Comparison of ENCODE assay signal across 22 cellular contexts in the genomic region with DNA sequence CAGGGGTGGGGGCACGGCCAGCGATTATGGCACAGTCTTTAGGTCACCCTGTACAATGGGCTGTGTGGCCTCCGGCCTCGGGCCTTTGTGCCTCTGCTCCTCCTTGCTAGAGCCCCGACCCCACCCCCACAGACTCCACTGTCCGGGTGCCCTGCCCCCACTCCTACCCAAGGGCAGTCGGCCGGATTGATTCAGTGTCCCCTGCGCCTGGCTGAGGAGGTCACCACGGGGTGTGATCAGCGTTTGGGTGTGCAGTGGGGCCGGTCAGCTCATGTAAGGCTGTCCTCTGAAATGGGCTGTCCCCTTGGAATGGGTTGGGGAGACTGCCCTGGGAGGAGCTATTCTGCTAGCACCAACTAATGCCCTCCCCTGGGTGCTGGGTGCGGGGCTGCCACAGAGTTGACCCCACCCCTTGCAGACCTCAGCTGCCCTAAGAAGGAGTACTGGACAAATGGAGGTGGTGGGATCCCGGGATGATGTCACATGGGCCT. TPM values are rescaled to one million over a fixed set of nuclear protein-coding genes. Genes with fewer than 3 reads are reported as not detected.
DNase-seq lines count a peak whose midpoint lies in the region; ATAC-seq, FAIRE-seq and TF ChIP-seq lines count a peak whose summit lies in the region.
"Had no signal": no experiment of that assay in that cellular context is flagged by ENCODE, and none has a peak within 500 bp of the region (broad histone marks: within the 10 kb centered on the region; RNA-seq: fewer than 3 reads in every experiment).

No MANE protein-coding gene starts in this region.

- no peak for FAIRE-seq in keratinocyte (lab: Jason Lieb, UNC)
- FAIRE-seq: A549 had no signal

- H3K9me3 Mint-ChIP-seq in WTC11, result no peaks in the 10 kb centered on the region
- H3K9me3 Mint-ChIP-seq: dendritic cell treated with granulocyte-macrophage colony-stimulating factor and Interleukin-4, amounts not matched to agents 40 ng/mL and 50 ng/mL, for 4 days; memory B cell; naive thymus-derived CD8-positive, alpha-beta T cell had no signal

- no peak overlapping the region for H3K27ac Mint-ChIP-seq in WTC11
- H3K27ac Mint-ChIP-seq: dendritic cell treated with granulocyte-macrophage colony-stimulating factor and Interleukin-4, amounts not matched to agents 40 ng/mL and 50 ng/mL, for 4 days; memory B cell; naive thymus-derived CD8-positive, alpha-beta T cell had no signal

- H3K27me3 Mint-ChIP-seq in WTC11 (ENCODE audit: low read depth), result no peaks in the 10 kb centered on the region
- H3K27me3 Mint-ChIP-seq: dendritic cell treated with granulocyte-macrophage colony-stimulating factor and Interleukin-4, amounts not matched to agents 40 ng/mL and 50 ng/mL, for 4 days had no signal

- no peak for ATAC-seq in WTC11
- ATAC-seq: body of pancreas; naive thymus-derived CD8-positive, alpha-beta T cell had no signal

- TF ChIP-seq CTCF in WTC11 (IDR thresholded peaks at IDR 0.05) (no peak), keratinocyte (optimal IDR thresholded peaks at IDR 0.05 in 1 of 3, IDR thresholded peaks at IDR 0.05 in 1 of 3, conservative IDR thresholded peaks at IDR 0.05 in 1 of 3; ENCODE audit: extremely low read depth in 1 of 3, insufficient read depth in 2 of 3, low read length in 3 of 3) (no peak), smooth muscle cell (IDR thresholded peaks at IDR 0.05; ENCODE audit: borderline replicate concordance, insufficient read depth, poor library complexity, severe bottlenecking) (no peak)

- H3K4me2 ChIP-seq in keratinocyte (ENCODE audit: control insufficient read depth, extremely low read depth, insufficient read depth, low read depth, low read length) (peak overlapping the region; percentile 39), smooth muscle cell (peak overlapping the region; percentile 51)
- H3K4me2 ChIP-seq: A549, hepatocyte had no signal

- POLR2A ChIA-PET in WTC11 (lab: Charles Lee), result no interaction called here

- no peaks in the 10 kb centered on the region for H3K79me2 ChIP-seq in keratinocyte (ENCODE audit: control insufficient read depth, insufficient read depth, low read length)
- no peaks in the 10 kb centered on the region for H3K79me2 ChIP-seq in smooth muscle cell (ENCODE audit: low read depth)
- H3K79me2 ChIP-seq: hepatocyte had no signal

- DNase-seq in activated effector memory CD4-positive, alpha-beta T cell treated with anti-CD3 and anti-CD28 coated beads, Interleukin-2, amount 50 U/mL, for 16 hours, result peak; percentile 60
- no peak for DNase-seq in activated effector memory CD4-positive, alpha-beta T cell treated with Interleukin-2 at 50 U/mL for 16 hours
- peak; percentile 11 for DNase-seq in WTC11 (ENCODE audit: low spot score)
- no peak for DNase-seq in keratinocyte (ENCODE audit: low read depth, low spot score)
- DNase-seq in smooth muscle cell (lab: John Stamatoyannopoulos, UW; ENCODE audit: unreplicated experiment), result no peak
- DNase-seq in NAMALWA (ENCODE audit: low spot score), result no peak
- DNase-seq in GOT3 (lab: John Stamatoyannopoulos, UW), result no peak
- DNase-seq in amygdala (lab: John Stamatoyannopoulos, UW), result no peak
- DNase-seq: HCEC 1CT, NCI-H1105, NCI-H2081 treated with DMSO at 0.1 percent for 48 hours, NCI-H524 treated with DMSO at 0.1 percent for 48 hours, SW 1271 had no signal

- no peaks in the 10 kb centered on the region for H3K36me3 ChIP-seq in keratinocyte (ENCODE audit: control insufficient read depth in 2 of 2, extremely low read depth in 1 of 2, insufficient read depth in 2 of 2, low read length in 2 of 2)
- no peaks in the 10 kb centered on the region for H3K36me3 ChIP-seq in smooth muscle cell (ENCODE audit: low read depth)
- H3K36me3 ChIP-seq: prostate gland had no signal

- no peak overlapping the region for H3K4me3 ChIP-seq in keratinocyte (ENCODE audit: control insufficient read depth in 2 of 3, extremely low read depth in 1 of 3, insufficient read depth in 2 of 3, low read depth in 1 of 3, low read length in 3 of 3)
- no peak overlapping the region for H3K4me3 ChIP-seq in smooth muscle cell
- H3K4me3 ChIP-seq: A549, body of pancreas, hepatocyte, prostate gland had no signal

- CTCF ChIA-PET in WTC11 (lab: Charles Lee), result interaction anchor here (1.3 to 6.5 kb wide), 3 partner anchors 11 to 29 kb away, joined by 5 to 44 read pairs (median 6); no protein-coding TSS in a partner anchor

- no peaks in the 10 kb centered on the region for H3K9me3 ChIP-seq in keratinocyte (ENCODE audit: control insufficient read depth, low read depth, low read length)
- H3K9me3 ChIP-seq in smooth muscle cell (replicated peaks; ENCODE audit: low read depth), result no peaks in the 10 kb centered on the region
- H3K9me3 ChIP-seq: A549, body of pancreas, Caco-2, prostate gland had no signal

- H4K20me1 ChIP-seq in keratinocyte (ENCODE audit: control insufficient read depth, extremely low read depth, insufficient read depth, low read length) (peaks cover 1% of the 10 kb centered on the region), smooth muscle cell (ENCODE audit: low read depth) (no peaks in the 10 kb centered on the region)

- H3K9ac ChIP-seq in keratinocyte (ENCODE audit: control insufficient read depth, extremely low read depth, insufficient read depth, low read length) (peak overlapping the region; percentile 13), smooth muscle cell (ENCODE audit: low read depth) (no peak overlapping the region)

- H2AFZ ChIP-seq in keratinocyte (ENCODE audit: control insufficient read depth, low read length) (no peak overlapping the region), smooth muscle cell (ENCODE audit: low read depth) (no peak overlapping the region)
- H2AFZ ChIP-seq: hepatocyte had no signal

- H3K27ac ChIP-seq in keratinocyte (ENCODE audit: control insufficient read depth, insufficient read depth, low read length), result no peak overlapping the region
- no peak overlapping the region for H3K27ac ChIP-seq in smooth muscle cell (ENCODE audit: low read depth)
- H3K27ac ChIP-seq: A549, body of pancreas, hepatocyte, prostate gland had no signal

- no peak overlapping the region for H3K4me3 Mint-ChIP-seq in WTC11
- H3K4me3 Mint-ChIP-seq: dendritic cell treated with granulocyte-macrophage colony-stimulating factor and Interleukin-4, amounts not matched to agents 40 ng/mL and 50 ng/mL, for 4 days; memory B cell; naive thymus-derived CD8-positive, alpha-beta T cell had no signal

- peaks cover 2% of the 10 kb centered on the region; the same call in 1 of the 2 replicates for H3K4me1 Mint-ChIP-seq in WTC11
- H3K4me1 Mint-ChIP-seq: naive thymus-derived CD8-positive, alpha-beta T cell had no signal

- dilution Hi-C loops in keratinocyte (cut with MboI; ENCODE audit: extremely low pct_ligation_motif_present, low sequenced_read_pairs), result no loop called here

- WGBS in smooth muscle cell (ENCODE audit: low lambda C conversion rate), result 74% methylated on average over 8 of the region's 14 CpGs

- H3F3A ChIP-seq in smooth muscle cell (ENCODE audit: low read depth), result no peaks in the 10 kb centered on the region

- H3K27me3 ChIP-seq in keratinocyte (ENCODE audit: control insufficient read depth, extremely low read depth, insufficient read depth, low read length) (no peaks in the 10 kb centered on the region), smooth muscle cell (ENCODE audit: low read depth) (no peaks in the 10 kb centered on the region)
- H3K27me3 ChIP-seq: body of pancreas, hepatocyte had no signal

- H3K4me1 ChIP-seq in keratinocyte (ENCODE audit: control insufficient read depth, extremely low read depth, insufficient read depth, low read length), result peaks cover 22% of the 10 kb centered on the region
- H3K4me1 ChIP-seq in smooth muscle cell (ENCODE audit: low read depth), result peaks cover 6% of the 10 kb centered on the region
- H3K4me1 ChIP-seq: A549, body of pancreas, Caco-2, prostate gland had no signal

- H3K36me3 Mint-ChIP-seq in WTC11, result no peaks in the 10 kb centered on the region
- H3K36me3 Mint-ChIP-seq: memory B cell; naive thymus-derived CD8-positive, alpha-beta T cell had no signal

- H3K9me1 ChIP-seq in keratinocyte (ENCODE audit: control insufficient read depth, extremely low read depth, insufficient read depth, low read length), result no peaks in the 10 kb centered on the region

TF ChIP-seq in WTC11, 78 proteins besides CTCF, POLR2A, EP300 and RAD21:
- TF ChIP-seq, protein P1, sequence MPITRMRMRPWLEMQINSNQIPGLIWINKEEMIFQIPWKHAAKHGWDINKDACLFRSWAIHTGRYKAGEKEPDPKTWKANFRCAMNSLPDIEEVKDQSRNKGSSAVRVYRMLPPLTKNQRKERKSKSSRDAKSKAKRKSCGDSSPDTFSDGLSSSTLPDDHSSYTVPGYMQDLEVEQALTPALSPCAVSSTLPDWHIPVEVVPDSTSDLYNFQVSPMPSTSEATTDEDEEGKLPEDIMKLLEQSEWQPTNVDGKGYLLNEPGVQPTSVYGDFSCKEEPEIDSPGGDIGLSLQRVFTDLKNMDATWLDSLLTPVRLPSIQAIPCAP (CRISPR knock-in tag; IDR thresholded peaks at IDR 0.05), result no peak
TF ChIP-seq in WTC11: peak in this region for 0.

RNA-seq across cellular contexts. Expression of a gene that starts 23.1 kb away (rescaled TPM):
- total RNA-seq in WTC11 (2021), result 3.4 to 3.8 TPM (median 3.5 TPM) in 3 replicates
- 0.02 to 0.40 TPM (median 0.10 TPM) in 3 replicates for polyA plus RNA-seq in keratinocyte
- not detected for polyA plus RNA-seq in keratinocyte (2011; ENCODE audit: low read depth)
- 0.04 TPM in 1 of 2 replicates, not detected in the other for polyA plus RNA-seq in keratinocyte (2011; cell fraction: cytosol; rRNA removed)
- 0.06 and 0.12 TPM in 2 replicates for polyA plus RNA-seq in keratinocyte (2011; cell fraction: nucleus; rRNA removed)
- 1.4 TPM in 1 of 2 replicates, not detected in the other for polyA plus RNA-seq in keratinocyte (2012; ENCODE audit: low replicate concordance)
- not detected in 3 replicates for polyA minus RNA-seq in keratinocyte
- not detected for polyA minus RNA-seq in keratinocyte (2011; cell fraction: cytosol; rRNA and poly(A)+ RNA removed)
- 0.11 TPM in 1 of 2 replicates, not detected in the other for polyA minus RNA-seq in keratinocyte (2011; cell fraction: nucleus; rRNA and poly(A)+ RNA removed)
- 0.18 and 0.49 TPM in 2 replicates for total RNA-seq in smooth muscle cell
- polyA plus RNA-seq in smooth muscle cell, result 0.47 and 1.2 TPM in 2 replicates
- total RNA-seq: Caco-2; Daoy; naive thymus-derived CD8-positive, alpha-beta T cell had no signal
- polyA plus RNA-seq: A549; naive thymus-derived CD8-positive, alpha-beta T cell had no signal

RNA-seq across cellular contexts. Expression of a gene that starts 29.8 kb away (rescaled TPM):
- total RNA-seq in WTC11 (2021) (36.4 to 53.4 TPM (median 39.5 TPM) in 3 replicates), smooth muscle cell (4.4 and 5.9 TPM in 2 replicates)
- polyA plus RNA-seq in keratinocyte (0.07 to 0.08 TPM (median 0.07 TPM) in 3 replicates), smooth muscle cell (4.0 and 4.4 TPM in 2 replicates)
- 0.72 TPM for polyA plus RNA-seq in keratinocyte (2011; ENCODE audit: low read depth)
- polyA plus RNA-seq in keratinocyte (2011; cell fraction: cytosol; rRNA removed), result 0.02 and 0.09 TPM in 2 replicates
- polyA plus RNA-seq in keratinocyte (2011; cell fraction: nucleus; rRNA removed), result 0.17 and 0.20 TPM in 2 replicates
- 0.21 and 1.8 TPM in 2 replicates for polyA plus RNA-seq in keratinocyte (2012; ENCODE audit: low replicate concordance)
- polyA minus RNA-seq in keratinocyte, result 0.03 to 0.16 TPM (median 0.06 TPM) in 3 replicates
- polyA minus RNA-seq in keratinocyte (2011; cell fraction: cytosol; rRNA and poly(A)+ RNA removed), result 1.3 TPM
- polyA minus RNA-seq in keratinocyte (2011; cell fraction: nucleus; rRNA and poly(A)+ RNA removed), result 0.31 and 0.74 TPM in 2 replicates
- polyA plus RNA-seq: naive thymus-derived CD8-positive, alpha-beta T cell had no signal

Comparison
In these comparisons a context has a peak if more than half of its experiments do, and no peak if none do; other contexts are left out.
1. DNase-seq: peak in activated effector memory CD4-positive, alpha-beta T cell treated with anti-CD3 and anti-CD28 coated beads, Interleukin-2, amount 50 U/mL, for 16 hours (single experiment) and WTC11 (single experiment); none in activated effector memory CD4-positive, alpha-beta T cell treated with Interleukin-2 at 50 U/mL for 16 hours (single experiment), keratinocyte (single experiment), smooth muscle cell (single experiment), NAMALWA (single experiment), GOT3 (single experiment) and amygdala (0 of 56).